In the genomic region with DNA sequence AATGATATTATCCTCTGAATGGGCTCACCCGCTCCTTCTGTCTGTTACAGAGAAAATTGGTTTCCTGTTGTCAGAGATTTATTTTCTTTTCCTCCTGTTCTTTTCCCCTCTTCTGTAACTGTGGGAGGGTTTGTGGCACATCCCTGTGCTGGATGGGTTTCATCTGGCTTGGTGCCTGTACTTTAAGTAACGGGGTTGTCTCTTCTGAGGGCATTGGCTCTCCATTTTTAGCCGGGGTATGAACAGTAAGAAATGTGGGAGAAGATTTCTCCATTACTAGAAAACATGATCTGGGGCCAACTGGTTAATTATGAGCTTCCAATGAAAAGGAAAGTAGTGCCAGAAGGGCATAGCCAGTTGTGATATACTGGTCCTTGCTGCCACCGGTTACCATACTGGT, we compare ENCODE assay signal across 25 cellular contexts.
A peak's percentile ranks its signal among the peaks of the same experiment; 100 is the strongest.
DNase-seq lines count a peak whose midpoint lies in the region; TF ChIP-seq lines count a peak whose summit lies in the region.
"Had no signal": no experiment of that assay in that cellular context is flagged by ENCODE, and none has a peak within 500 bp of the region (broad histone marks: within the 10 kb centered on the region; RNA-seq: fewer than 3 reads in every experiment).

No MANE protein-coding gene starts in this region.

- TF ChIP-seq POLR2A in erythroblast (IDR thresholded peaks at IDR 0.05; ENCODE audit: low read length), result no peak
- TF ChIP-seq POLR2A in thyroid gland (IDR thresholded peaks at IDR 0.05), result no peak

- H3K4me1 Mint-ChIP-seq in nephron, result peaks cover 40% of the 10 kb centered on the region
- H3K4me1 Mint-ChIP-seq in activated CD4-positive, alpha-beta memory T cell treated with anti-CD3 and anti-CD28 coated beads for 36 hours (ENCODE audit: low read depth), result peaks cover 34% of the 10 kb centered on the region

- H3K36me3 Mint-ChIP-seq in nephron (ENCODE audit: low read depth), result no peaks in the 10 kb centered on the region
- peaks cover 8% of the 10 kb centered on the region for H3K36me3 Mint-ChIP-seq in activated CD4-positive, alpha-beta memory T cell treated with anti-CD3 and anti-CD28 coated beads for 36 hours

- WGBS in thyroid gland, 2 donors, result 76 to 81% methylated on average over 4 of the region's 4 CpGs

- H3K27ac ChIP-seq in A673 (ENCODE audit: low read depth, low read length, poor library complexity, severe bottlenecking) (no peak overlapping the region), thyroid gland (no peak overlapping the region)
- H3K27ac ChIP-seq: C4-2B, GM23248 had no signal

- H3K9me3 Mint-ChIP-seq in nephron, result no peaks in the 10 kb centered on the region
- no peaks in the 10 kb centered on the region for H3K9me3 Mint-ChIP-seq in activated CD4-positive, alpha-beta memory T cell treated with anti-CD3 and anti-CD28 coated beads for 36 hours
- H3K9me3 Mint-ChIP-seq: CD8-positive, alpha-beta memory T cell; H9 had no signal

- no peak for TF ChIP-seq CTCF in A673 (conservative IDR thresholded peaks at IDR 0.05; ENCODE audit: low read depth, low read length)
- no peak for TF ChIP-seq CTCF in nephron (IDR thresholded peaks at IDR 0.05; ENCODE audit: unreplicated experiment in 3 of 3)
- TF ChIP-seq CTCF in thyroid gland (IDR thresholded peaks at IDR 0.05), result no peak

- BruUV-seq in A673 (replicated peaks; lab: Mats Ljungman, UMichigan), result no TSS peak

- H3K4me1 ChIP-seq in A673 (ENCODE audit: insufficient read depth, low read length, poor library complexity, severe bottlenecking) (peaks cover 25% of the 10 kb centered on the region), thyroid gland (peaks cover 0 to 18% of the 10 kb centered on the region in 2 donors)

- H3K9me3 ChIP-seq in A673 (ENCODE audit: low read depth, low read length, poor library complexity, severe bottlenecking) (no peaks in the 10 kb centered on the region), thyroid gland (no peaks in the 10 kb centered on the region)

- H3K36me3 ChIP-seq in A673 (ENCODE audit: insufficient read depth, low read length, poor library complexity, severe bottlenecking), result no peaks in the 10 kb centered on the region
- no peaks in the 10 kb centered on the region for H3K36me3 ChIP-seq in thyroid gland

- CTCF ChIA-PET in A673 (lab: Charles Lee), result no interaction called here
- CTCF ChIA-PET in activated CD4-positive, alpha-beta memory T cell treated with anti-CD3 and anti-CD28 coated beads for 36 hours (lab: Charles Lee), result interaction anchor here (1.3 kb wide), 1 partner anchor 415 kb away, joined by 3 read pairs; no protein-coding TSS in a partner anchor

- H3K27me3 Mint-ChIP-seq in nephron (ENCODE audit: low read depth), result no peaks in the 10 kb centered on the region
- no peaks in the 10 kb centered on the region for H3K27me3 Mint-ChIP-seq in activated CD4-positive, alpha-beta memory T cell treated with anti-CD3 and anti-CD28 coated beads for 36 hours
- H3K27me3 Mint-ChIP-seq: B cell; CD8-positive, alpha-beta memory T cell had no signal

- H3K27me3 ChIP-seq in A673 (replicated peaks; ENCODE audit: insufficient read depth, low read depth, low read length, poor library complexity) (no peaks in the 10 kb centered on the region), thyroid gland (no peaks in the 10 kb centered on the region)

- intact Hi-C loops in A673 (cut with micrococcal nuclease; ENCODE audit: unreplicated experiment) (no loop called here), thyroid gland (cut with DNase I) (no loop called here)
- intact Hi-C loops in activated CD4-positive, alpha-beta memory T cell treated with anti-CD3 and anti-CD28 coated beads for 36 hours (cut with micrococcal nuclease), result no loop called here

- DNase-seq in A673 (ENCODE audit: low spot score) (peak; percentile 70), G401 (ENCODE audit: low spot score) (peak; percentile 57), cerebellum (ENCODE audit: low spot score) (peak; percentile 17), erythroblast (lab: John Stamatoyannopoulos, UW) (no peak), thyroid gland (no peak), SKM-1 treated with dmso at 0.1 percent for 144 hours (lab: John Stamatoyannopoulos, UW; ENCODE audit: unreplicated experiment) (no peak)
- no peak for DNase-seq in activated CD4-positive, alpha-beta memory T cell treated with anti-CD3 and anti-CD28 coated beads for 36 hours
- DNase-seq: CD8-positive, alpha-beta memory T cell; DMS153; DND-41; GM23248; H9; Kasumi-1; NCI-H1092 treated with DMSO at 0.1 percent for 48 hours; NCI-H1436; NCI-H187; NCI-H2081 treated with DMSO at 0.1 percent for 48 hours; NCI-H2171 treated with DMSO at 0.1 percent for 48 hours; NCI-H524 treated with DMSO at 0.1 percent for 48 hours; NCI-H82; RPMI8226; SHP77 treated with DMSO at 0.1 percent for 48 hours had no signal

- H3K4me3 ChIP-seq in A673 (ENCODE audit: low read depth, low read length, poor library complexity, severe bottlenecking) (no peak overlapping the region), thyroid gland (replicated peaks in 1 of 3) (no peak overlapping the region)
- H3K4me3 ChIP-seq: GM23248 had no signal

- H3K4me3 Mint-ChIP-seq in nephron, result no peak overlapping the region
- no peak overlapping the region for H3K4me3 Mint-ChIP-seq in activated CD4-positive, alpha-beta memory T cell treated with anti-CD3 and anti-CD28 coated beads for 36 hours
- H3K4me3 Mint-ChIP-seq: B cell, H9 had no signal

- POLR2A ChIA-PET in A673 (lab: Charles Lee; ENCODE audit: low non-redundant PET), result interaction anchor here (0.6 kb wide), 1 partner anchor 11 kb away, joined by 4 read pairs; no protein-coding TSS in a partner anchor
- POLR2A ChIA-PET in activated CD4-positive, alpha-beta memory T cell treated with anti-CD3 and anti-CD28 coated beads for 36 hours (lab: Charles Lee), result interaction anchor here (1.3 kb wide), 1 partner anchor 23 kb away, joined by 3 read pairs; no protein-coding TSS in a partner anchor

- H3K27ac Mint-ChIP-seq in nephron, result peak overlapping the region; percentile 66 to 88 (median 79)
- H3K27ac Mint-ChIP-seq in activated CD4-positive, alpha-beta memory T cell treated with anti-CD3 and anti-CD28 coated beads for 36 hours, result no peak overlapping the region
- H3K27ac Mint-ChIP-seq: B cell had no signal

- in situ Hi-C loops in G401 (cut with HindIII; ENCODE audit: low sequenced_read_pairs), result no loop called here

Comparison
In these comparisons a context has a peak if more than half of its experiments do, and no peak if none do; other contexts are left out.
1. DNase-seq: peak in A673 (single experiment), G401 (single experiment) and cerebellum (single experiment); none in erythroblast (0 of 2), activated CD4-positive, alpha-beta memory T cell treated with anti-CD3 and anti-CD28 coated beads for 36 hours (single experiment), thyroid gland (0 of 2) and SKM-1 treated with dmso at 0.1 percent for 144 hours (single experiment).